Comparison of ENCODE assay signal across 7 cellular contexts in genomic region chr22:22342697-22343602, GRCh38.
DNase-seq lines count a peak whose midpoint lies in the region; ATAC-seq and TF ChIP-seq lines count a peak whose summit lies in the region.

No MANE protein-coding gene starts in this region.

- H3K4me3 Mint-ChIP-seq in activated CD4-positive, alpha-beta T cell treated with anti-CD3 and anti-CD28 coated beads for 36 hours: no peak overlapping the region

- H2BK120ac ChIP-seq in mesendoderm (ENCODE audit: low read depth, low read length): no peak overlapping the region

- H4K5ac ChIP-seq in mesendoderm (ENCODE audit: low read length): no peak overlapping the region

- H3K36me3 ChIP-seq in mesendoderm (ENCODE audit: control insufficient read depth, insufficient read depth, low read length): no peaks in the 10 kb centered on the region

- TF ChIP-seq CTCF in GM12874 (IDR thresholded peaks at IDR 0.05; ENCODE audit: insufficient read depth, low read depth, low read length): peak; percentile 96
- peak; percentile 26 for TF ChIP-seq CTCF in coronary artery (IDR thresholded peaks at IDR 0.05)

- DNase-seq in NCI-H1930 (lab: John Stamatoyannopoulos, UW): peak; percentile 41 to 76
- peak; percentile 82 for DNase-seq in activated CD4-positive, alpha-beta T cell treated with anti-CD3 and anti-CD28 coated beads for 36 hours
- no peak for DNase-seq in coronary artery (ENCODE audit: low spot score)
- peak; percentile 95 for DNase-seq in mesendoderm
- DNase-seq in stimulated activated naive CD4-positive, alpha-beta T cell (lab: John Stamatoyannopoulos, UW): peak in 5 of 6 experiments; percentile 16 to 52 (median 45)

- H2AK5ac ChIP-seq in mesendoderm (ENCODE audit: low read length): no peak overlapping the region

- peak; percentile 83 for ATAC-seq in activated CD4-positive, alpha-beta T cell treated with anti-CD3 and anti-CD28 coated beads for 36 hours
- ATAC-seq in GM19324 (IDR thresholded peaks at IDR 0.05; ENCODE audit: low FRiP score, unreplicated experiment): no peak

- no peak overlapping the region for H3K27ac Mint-ChIP-seq in activated CD4-positive, alpha-beta T cell treated with anti-CD3 and anti-CD28 coated beads for 36 hours

- H3K4ac ChIP-seq in mesendoderm (ENCODE audit: low read depth, low read length): no peak overlapping the region

- no peaks in the 10 kb centered on the region for H3K4me1 Mint-ChIP-seq in activated CD4-positive, alpha-beta T cell treated with anti-CD3 and anti-CD28 coated beads for 36 hours

- no CpG with 5 or more reads among the region's 8 CpGs for WGBS in mesendoderm (ENCODE audit: extremely low coverage, insufficient coverage, low lambda C conversion rate)

- H3K27ac ChIP-seq in coronary artery: no peak overlapping the region
- H3K27ac ChIP-seq in mesendoderm (ENCODE audit: low read depth, low read length): no peak overlapping the region

- H3K27me3 ChIP-seq in mesendoderm (ENCODE audit: insufficient read depth, low read length, poor library complexity): peaks cover 5% of the 10 kb centered on the region

- H3K23ac ChIP-seq in mesendoderm (ENCODE audit: low read length): no peak overlapping the region

- no peaks in the 10 kb centered on the region for H3K79me2 ChIP-seq in mesendoderm (ENCODE audit: control insufficient read depth, insufficient read depth, low read length)

- no peak overlapping the region for H2BK15ac ChIP-seq in mesendoderm (replicated peaks; ENCODE audit: low read depth)

- no peaks in the 10 kb centered on the region for H3K4me1 ChIP-seq in mesendoderm (ENCODE audit: control insufficient read depth, low read depth, low read length)

- no peaks in the 10 kb centered on the region for H3K79me1 ChIP-seq in mesendoderm (ENCODE audit: low read length)

- H4K8ac ChIP-seq in mesendoderm (ENCODE audit: low read depth, low read length): no peak overlapping the region

- H3K9ac ChIP-seq in mesendoderm (ENCODE audit: low read length): no peak overlapping the region

- H3K56ac ChIP-seq in mesendoderm (ENCODE audit: low read length): no peak overlapping the region

- POLR2A ChIA-PET in activated CD4-positive, alpha-beta T cell treated with anti-CD3 and anti-CD28 coated beads for 36 hours (lab: Charles Lee): no interaction called here

- intact Hi-C loops in activated CD4-positive, alpha-beta T cell treated with anti-CD3 and anti-CD28 coated beads for 36 hours (cut with DNase I, micrococcal nuclease): loop anchor here in 1 of 2 experiments (5.0 kb wide), 1 partner anchor 136 kb away; no protein-coding TSS in a partner anchor

- no peaks in the 10 kb centered on the region for H3K36me3 Mint-ChIP-seq in activated CD4-positive, alpha-beta T cell treated with anti-CD3 and anti-CD28 coated beads for 36 hours (ENCODE audit: low read depth)

- H3K27me3 Mint-ChIP-seq in activated CD4-positive, alpha-beta T cell treated with anti-CD3 and anti-CD28 coated beads for 36 hours: peaks cover 7% of the 10 kb centered on the region

- no peak overlapping the region for H2BK5ac ChIP-seq in mesendoderm (ENCODE audit: low read length)

- H3K9me3 Mint-ChIP-seq in activated CD4-positive, alpha-beta T cell treated with anti-CD3 and anti-CD28 coated beads for 36 hours (ENCODE audit: low read depth): no peaks in the 10 kb centered on the region

- no peak overlapping the region for H3K4me2 ChIP-seq in mesendoderm (ENCODE audit: low read length)

- no peak overlapping the region for H3K18ac ChIP-seq in mesendoderm (ENCODE audit: low read length)

- H3K4me3 ChIP-seq in coronary artery (no peak overlapping the region), mesendoderm (ENCODE audit: low read length) (no peak overlapping the region)

- CTCF ChIA-PET in activated CD4-positive, alpha-beta T cell treated with anti-CD3 and anti-CD28 coated beads for 36 hours (lab: Charles Lee): interaction anchor here (0.5 to 2.5 kb wide), 12 partner anchors 9 to 163 kb away, joined by 3 to 9 read pairs (median 4); no protein-coding TSS in a partner anchor
